8 cellular contexts compared by ENCODE assay signal in genomic region chr11:120710354-120711187, GRCh38.
A peak's percentile ranks its signal among the peaks of the same experiment; 100 is the strongest.
DNase-seq lines count a peak whose midpoint lies in the region; ATAC-seq and TF ChIP-seq lines count a peak whose summit lies in the region.

No MANE protein-coding gene starts in this region.

- DNase-seq in GM12865 (ENCODE audit: low read depth), result peak; percentile 30
- peak; percentile 68 for DNase-seq in HT-29 (ENCODE audit: low spot score)
- DNase-seq in dermis blood vessel endothelial cell, result peak; percentile 19
- peak in 2 of 3 donors; percentile 18 to 36 for DNase-seq in mucosa of descending colon
- DNase-seq in activated CD8-positive, alpha-beta T cell treated with anti-CD3 and anti-CD28 coated beads, Interleukin-2, amount 10 ng/mL, durations not matched to agents 7 days and 5 days, result no peak
- no peak for DNase-seq in activated CD8-positive, alpha-beta memory T cell treated with anti-CD3 and anti-CD28 coated beads, Interleukin-2, amount 50 U/mL, for 48 hours
- DNase-seq in erythroblast (lab: John Stamatoyannopoulos, UW), result no peak

- H3K4me3 ChIP-seq in GM12865 (ENCODE audit: low read depth, low read length) (no peak overlapping the region), mucosa of descending colon (no peak overlapping the region)

- POLR2A ChIA-PET in activated CD8-positive, alpha-beta T cell treated with anti-CD3 and anti-CD28 coated beads, Interleukin-2, amount 10 ng/mL, durations not matched to agents 7 days and 5 days (lab: Charles Lee), result no interaction called here

- H3K9me3 ChIP-seq in mucosa of descending colon, result no peaks in the 10 kb centered on the region

- peaks cover 2% of the 10 kb centered on the region for H3K4me1 Mint-ChIP-seq in activated CD8-positive, alpha-beta T cell treated with anti-CD3 and anti-CD28 coated beads, Interleukin-2, amount 10 ng/mL, durations not matched to agents 7 days and 5 days (ENCODE audit: low read depth)

- H3K9me3 Mint-ChIP-seq in activated CD8-positive, alpha-beta T cell treated with anti-CD3 and anti-CD28 coated beads, Interleukin-2, amount 10 ng/mL, durations not matched to agents 7 days and 5 days (ENCODE audit: insufficient read depth), result no peaks in the 10 kb centered on the region

- no peak overlapping the region for H3K4me3 Mint-ChIP-seq in activated CD8-positive, alpha-beta T cell treated with anti-CD3 and anti-CD28 coated beads, Interleukin-2, amount 10 ng/mL, durations not matched to agents 7 days and 5 days

- no peak for TF ChIP-seq POLR2A in erythroblast (IDR thresholded peaks at IDR 0.05; ENCODE audit: low read length)

- H3K4me1 ChIP-seq in mucosa of descending colon (ENCODE audit: low read depth), result no peaks in the 10 kb centered on the region

- no peak overlapping the region for H3K27ac Mint-ChIP-seq in activated CD8-positive, alpha-beta T cell treated with anti-CD3 and anti-CD28 coated beads, Interleukin-2, amount 10 ng/mL, durations not matched to agents 7 days and 5 days

- H3K36me3 Mint-ChIP-seq in activated CD8-positive, alpha-beta T cell treated with anti-CD3 and anti-CD28 coated beads, Interleukin-2, amount 10 ng/mL, durations not matched to agents 7 days and 5 days (ENCODE audit: low read depth), result no peaks in the 10 kb centered on the region

- H3K36me3 ChIP-seq in mucosa of descending colon (ENCODE audit: low read depth), result no peaks in the 10 kb centered on the region

- intact Hi-C loops in mucosa of descending colon (cut with DNase I, micrococcal nuclease), result no loop called here

- peaks cover 5% of the 10 kb centered on the region for H3K27me3 Mint-ChIP-seq in activated CD8-positive, alpha-beta T cell treated with anti-CD3 and anti-CD28 coated beads, Interleukin-2, amount 10 ng/mL, durations not matched to agents 7 days and 5 days (ENCODE audit: low read depth)

- CTCF ChIA-PET in activated CD8-positive, alpha-beta T cell treated with anti-CD3 and anti-CD28 coated beads, Interleukin-2, amount 10 ng/mL, durations not matched to agents 7 days and 5 days (lab: Charles Lee), result interaction anchor here (1.4 kb wide), 1 partner anchor 26 kb away, joined by 3 read pairs; no protein-coding TSS in a partner anchor

- no peak for TF ChIP-seq CTCF in GM12865 (IDR thresholded peaks at IDR 0.05; ENCODE audit: insufficient read depth, low read depth, low read length, missing control alignments)
- TF ChIP-seq CTCF in mucosa of descending colon (IDR thresholded peaks at IDR 0.05), result no peak

- ATAC-seq in mucosa of descending colon (peak; percentile 55), HG03025 (IDR thresholded peaks at IDR 0.05; ENCODE audit: low FRiP score, unreplicated experiment) (no peak)
- ATAC-seq in activated CD8-positive, alpha-beta T cell treated with anti-CD3 and anti-CD28 coated beads, Interleukin-2, amount 10 ng/mL, durations not matched to agents 7 days and 5 days, result no peak

Comparison
In these comparisons a context has a peak if more than half of its experiments do, and no peak if none do; other contexts are left out.
1. DNase-seq: peak in GM12865 (single experiment), HT-29 (single experiment), dermis blood vessel endothelial cell (single experiment) and mucosa of descending colon (2 of 3); none in activated CD8-positive, alpha-beta T cell treated with anti-CD3 and anti-CD28 coated beads, Interleukin-2, amount 10 ng/mL, durations not matched to agents 7 days and 5 days (single experiment), activated CD8-positive, alpha-beta memory T cell treated with anti-CD3 and anti-CD28 coated beads, Interleukin-2, amount 50 U/mL, for 48 hours (single experiment) and erythroblast (0 of 2).